Comparison of ENCODE assay signal across 8 cellular contexts in the genomic region with DNA sequence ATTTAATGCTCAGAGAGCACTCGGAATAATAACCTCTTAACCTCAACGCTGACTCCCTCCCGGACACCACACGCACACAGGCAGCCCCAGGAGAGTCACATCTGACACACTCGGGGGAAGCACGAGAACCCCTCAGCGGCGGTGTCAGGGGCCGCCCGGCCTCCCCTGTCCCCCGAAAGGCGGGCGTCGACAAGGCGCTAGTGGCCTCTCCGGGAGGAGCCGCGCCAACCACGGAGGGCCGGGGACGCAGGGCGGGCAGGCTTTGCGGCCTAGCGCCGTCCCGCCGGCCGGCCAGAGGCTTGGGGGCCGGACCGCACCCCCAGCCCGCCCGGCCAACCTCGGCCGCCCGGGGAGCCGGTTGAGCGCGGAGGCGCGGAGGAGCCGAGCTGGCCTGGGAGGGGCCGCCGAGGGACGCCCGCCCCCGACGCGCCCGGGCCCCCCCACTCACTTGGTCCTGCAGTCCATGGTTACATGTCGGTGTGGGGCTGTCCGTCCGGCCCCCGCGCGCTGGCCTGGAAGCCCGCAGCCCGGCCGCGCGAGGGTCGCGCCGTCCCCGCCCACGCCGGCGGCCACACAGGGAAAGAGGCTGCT. TPM values are rescaled to one million over a fixed set of nuclear protein-coding genes. Genes with fewer than 3 reads are reported as not detected.
DNase-seq lines count a peak whose midpoint lies in the region; ATAC-seq and TF ChIP-seq lines count a peak whose summit lies in the region.

No MANE protein-coding gene starts in this region.

- peak overlapping the region; percentile 87 to 94 (median 92) for H3K4me3 Mint-ChIP-seq in CD4-positive, alpha-beta memory T cell
- peak overlapping the region; percentile 67 for H3K4me3 Mint-ChIP-seq in MCF 10A (ENCODE audit: unreplicated experiment)

- peaks cover 0 to 19% of the 10 kb centered on the region in 2 donors for H3K36me3 Mint-ChIP-seq in CD4-positive, alpha-beta memory T cell
- no peaks in the 10 kb centered on the region for H3K36me3 Mint-ChIP-seq in MCF 10A (ENCODE audit: insufficient read depth, unreplicated experiment)

- H3K27ac Mint-ChIP-seq in CD4-positive, alpha-beta memory T cell = peak overlapping the region; percentile 77 to 97 (median 92)
- peak overlapping the region; percentile 72 for H3K27ac Mint-ChIP-seq in MCF 10A (ENCODE audit: low read depth, unreplicated experiment)

- no peaks in the 10 kb centered on the region for H3K36me3 ChIP-seq in CD4-positive, alpha-beta memory T cell (ENCODE audit: insufficient read depth, low read length)

- CTCF ChIA-PET in CD4-positive, alpha-beta memory T cell (lab: Charles Lee; ENCODE audit: partially characterized antibody) = interaction anchor here (1.0 to 2.2 kb wide), 6 partner anchors 9 to 384 kb away, joined by 3 to 6 read pairs (median 3); no protein-coding TSS in a partner anchor
- CTCF ChIA-PET in MCF 10A (lab: Yijun Ruan, JAX) = interaction anchor here (0.6 to 1.5 kb wide), 5 partner anchors 10 to 359 kb away, joined by 3 to 6 read pairs (median 5); no protein-coding TSS in a partner anchor

- TF ChIP-seq CTCF in MCF 10A (IDR thresholded peaks at IDR 0.05; ENCODE audit: unreplicated experiment) = no peak

- H3K27me3 ChIP-seq in CD4-positive, alpha-beta memory T cell (ENCODE audit: insufficient read depth, low read length) = no peaks in the 10 kb centered on the region

- POLR2A ChIA-PET in CD4-positive, alpha-beta memory T cell (lab: Charles Lee; ENCODE audit: partially characterized antibody) = interaction anchor here (1.0 to 3.0 kb wide), 9 partner anchors 9 to 884 kb away, joined by 3 to 34 read pairs (median 3); no protein-coding TSS in a partner anchor
- POLR2A ChIA-PET in MCF 10A (lab: Yijun Ruan, JAX) = interaction anchor here (0.6 to 2.8 kb wide), 9 partner anchors 11 to 1151 kb away, joined by 3 to 20 read pairs (median 10); partner anchors contain the start of gene C1orf53

- no peaks in the 10 kb centered on the region for H3K9me3 ChIP-seq in CD4-positive, alpha-beta memory T cell (ENCODE audit: control insufficient read depth in 1 of 2, low read length in 2 of 2)

- peaks cover 59 to 75% (median 68%) of the 10 kb centered on the region in 4 donors for H3K4me1 Mint-ChIP-seq in CD4-positive, alpha-beta memory T cell
- H3K4me1 Mint-ChIP-seq in MCF 10A (ENCODE audit: insufficient read depth, unreplicated experiment) = peaks cover 45% of the 10 kb centered on the region

- H3K4me1 ChIP-seq in CD4-positive, alpha-beta memory T cell (ENCODE audit: insufficient read depth, low read length) = peaks cover 75% of the 10 kb centered on the region

- ATAC-seq in GM19438 (IDR thresholded peaks at IDR 0.05; ENCODE audit: low read depth, unreplicated experiment) = peak; percentile 42
- ATAC-seq in HG03469 (IDR thresholded peaks at IDR 0.05; ENCODE audit: unreplicated experiment) = peak; percentile 17

- no peaks in the 10 kb centered on the region for H3K9me3 Mint-ChIP-seq in CD4-positive, alpha-beta memory T cell
- no peaks in the 10 kb centered on the region for H3K9me3 Mint-ChIP-seq in MCF 10A (ENCODE audit: unreplicated experiment)

- H3K27ac ChIP-seq in CD4-positive, alpha-beta memory T cell (ENCODE audit: low read depth, low read length) = peak overlapping the region; percentile 68

- no TSS peak for BruUV-seq in MCF 10A (replicated peaks; lab: Mats Ljungman, UMichigan)

- H3K27me3 Mint-ChIP-seq in CD4-positive, alpha-beta memory T cell = no peaks in the 10 kb centered on the region
- H3K27me3 Mint-ChIP-seq in MCF 10A (ENCODE audit: insufficient read depth, unreplicated experiment) = no peaks in the 10 kb centered on the region

- DNase-seq in CD4-positive, alpha-beta memory T cell = peak in 4 of 5 donors; percentile 45 to 65 (median 48)
- DNase-seq in T1000 (lab: John Stamatoyannopoulos, UW) = peak; percentile 51
- DNase-seq in MCF 10A (ENCODE audit: unreplicated experiment) = peak; percentile 52
- peak; percentile 26 for DNase-seq in iris pigment epithelial cell (ENCODE audit: low read depth)
- peak in 3 of 4 experiments; percentile 16 to 47 (median 42) for DNase-seq in stimulated activated CD4-positive, alpha-beta T cell treated with anti-CD3 and anti-CD28 coated beads, Interleukin-1b, Interleukin-23, amount 100 ng/mL, for 24 hours (ENCODE audit: low read depth in 4 of 4, low spot score in 1 of 4)
- no peak for DNase-seq in NCI-H524 treated with DMSO at 0.1 percent for 48 hours (lab: John Stamatoyannopoulos, UW)

- intact Hi-C loops in CD4-positive, alpha-beta memory T cell (cut with micrococcal nuclease) = loop anchor here (2.0 to 10.0 kb wide), 4 partner anchors 128 to 910 kb away; partner anchors contain the start of gene C1orf53
- intact Hi-C loops in MCF 10A (cut with micrococcal nuclease) = loop anchor here (2.0 to 10.0 kb wide), 4 partner anchors 78 to 690 kb away; partner anchors contain the start of gene C1orf53

- H3K4me3 ChIP-seq in CD4-positive, alpha-beta memory T cell (ENCODE audit: low read length in 2 of 2) = peak overlapping the region; percentile 73 to 84

RNA-seq across cellular contexts. Expression of gene DENND1B, which starts 0.5 kb away (rescaled TPM):
- total RNA-seq in CD4-positive, alpha-beta memory T cell = 10 to 100 TPM; 25.5 to 26.3 TPM
- polyA plus RNA-seq in CD4-positive, alpha-beta memory T cell = 10 to 100 TPM; 12.5 to 19.4 TPM
- 19.2 and 20.9 TPM in 2 replicates for total RNA-seq in MCF 10A (2022)
